In genomic region chr12:57173089-57173488, GRCh38 we compare ENCODE assay signal across 9 cellular contexts. TPM values are rescaled to one million over a fixed set of nuclear protein-coding genes. Genes with fewer than 3 reads are reported as not detected.
DNase-seq lines count a peak whose midpoint lies in the region; ATAC-seq and FAIRE-seq lines count a peak whose summit lies in the region.
"Had no signal": no experiment of that assay in that cellular context is flagged by ENCODE, and none has a peak within 500 bp of the region (broad histone marks: within the 10 kb centered on the region; RNA-seq: fewer than 3 reads in every experiment).

No MANE protein-coding gene starts in this region.

- peak; percentile 27 for DNase-seq in COLO668 (lab: John Stamatoyannopoulos, UW; ENCODE audit: unreplicated experiment)
- DNase-seq in HuH-7 (ENCODE audit: low spot score), result peak; percentile 90
- peak; percentile 30 for DNase-seq in activated naive CD4-positive, alpha-beta T cell treated with anti-CD3 and anti-CD28 coated beads for 36 hours
- peak; percentile 88 for DNase-seq in iPS-NIHi7 (ENCODE audit: extremely low spot score)
- DNase-seq in urothelium cell line (ENCODE audit: low spot score), result peak; percentile 30
- DNase-seq in MV-4-11 (lab: John Stamatoyannopoulos, UW), result no peak

- no peaks in the 10 kb centered on the region for H3K9me3 Mint-ChIP-seq in activated naive CD4-positive, alpha-beta T cell treated with anti-CD3 and anti-CD28 coated beads for 36 hours

- no peak for FAIRE-seq in urothelium cell line (lab: Jason Lieb, UNC)

- no peak overlapping the region for H3K4me3 Mint-ChIP-seq in activated naive CD4-positive, alpha-beta T cell treated with anti-CD3 and anti-CD28 coated beads for 36 hours

- intact Hi-C loops in activated naive CD4-positive, alpha-beta T cell treated with anti-CD3 and anti-CD28 coated beads for 36 hours (cut with micrococcal nuclease), result loop anchor here (1.0 kb wide), 1 partner anchor 49 kb away; no protein-coding TSS in a partner anchor

- H3K27ac Mint-ChIP-seq in activated naive CD4-positive, alpha-beta T cell treated with anti-CD3 and anti-CD28 coated beads for 36 hours, result no peak overlapping the region

- H3K36me3 Mint-ChIP-seq in activated naive CD4-positive, alpha-beta T cell treated with anti-CD3 and anti-CD28 coated beads for 36 hours (ENCODE audit: low read depth), result no peaks in the 10 kb centered on the region

- H3K27me3 Mint-ChIP-seq in activated naive CD4-positive, alpha-beta T cell treated with anti-CD3 and anti-CD28 coated beads for 36 hours (ENCODE audit: low read depth), result no peaks in the 10 kb centered on the region

- ATAC-seq in HG03521 (IDR thresholded peaks at IDR 0.05; ENCODE audit: unreplicated experiment) (no peak), HG02970 (IDR thresholded peaks at IDR 0.05; ENCODE audit: low FRiP score, unreplicated experiment) (no peak)

- no peaks in the 10 kb centered on the region for H3K4me1 Mint-ChIP-seq in activated naive CD4-positive, alpha-beta T cell treated with anti-CD3 and anti-CD28 coated beads for 36 hours (ENCODE audit: low read depth)

- CTCF ChIA-PET in activated naive CD4-positive, alpha-beta T cell treated with anti-CD3 and anti-CD28 coated beads for 36 hours (lab: Charles Lee), result interaction anchor here (0.8 to 11.5 kb wide), 9 partner anchors 9 to 173 kb away, joined by 3 to 252 read pairs (median 8); partner anchors contain the start of genes LRP1 and STAT6

RNA-seq across cellular contexts. Expression of gene LRP1-AS, which starts 25.7 kb away (rescaled TPM):
- total RNA-seq in activated naive CD4-positive, alpha-beta T cell treated with anti-CD3 and anti-CD28 coated beads for 36 hours, result not detected
- total RNA-seq: subcutaneous adipose tissue had no signal

RNA-seq across cellular contexts. Expression of gene NXPH4, which starts 43.5 kb away (rescaled TPM):
- total RNA-seq in activated naive CD4-positive, alpha-beta T cell treated with anti-CD3 and anti-CD28 coated beads for 36 hours, result under 1 TPM; 0.25 to 0.79 TPM
- total RNA-seq: subcutaneous adipose tissue had no signal

RNA-seq across cellular contexts. Expression of gene LRP1, which starts 44.8 kb away (rescaled TPM):
- 1 to 10 TPM; 1.0 to 1.5 TPM for total RNA-seq in activated naive CD4-positive, alpha-beta T cell treated with anti-CD3 and anti-CD28 coated beads for 36 hours

RNA-seq across cellular contexts. Expression of gene SHMT2, which starts 56.4 kb away (rescaled TPM):
- total RNA-seq in activated naive CD4-positive, alpha-beta T cell treated with anti-CD3 and anti-CD28 coated beads for 36 hours, result 100 to 1,000 TPM; 542 to 552 TPM
